In the genomic region with DNA sequence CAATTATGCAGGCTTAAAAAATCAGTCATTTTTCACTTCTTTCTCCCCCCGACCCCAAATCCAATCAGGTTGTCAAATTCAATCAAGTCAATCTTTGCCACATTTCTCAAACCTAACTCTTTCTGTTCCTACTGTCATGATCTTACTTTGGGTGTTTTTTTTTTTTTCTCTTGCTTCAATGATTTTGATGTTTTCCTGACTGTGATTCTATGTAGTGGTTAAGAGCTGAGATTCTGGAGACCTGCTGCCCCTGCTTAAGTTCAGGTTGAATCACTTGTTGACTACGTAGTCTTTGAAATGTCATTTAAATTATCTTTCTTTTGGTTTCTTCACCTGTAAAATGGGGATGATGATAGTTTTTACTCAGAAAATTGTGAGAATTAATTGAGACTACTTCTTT, we compare ENCODE assay signal across 26 cellular contexts.
DNase-seq lines count a peak whose midpoint lies in the region; ATAC-seq and TF ChIP-seq lines count a peak whose summit lies in the region.
"Had no signal": no experiment of that assay in that cellular context is flagged by ENCODE, and none has a peak within 500 bp of the region (broad histone marks: within the 10 kb centered on the region; RNA-seq: fewer than 3 reads in every experiment).

No MANE protein-coding gene starts in this region.

- DNase-seq in activated naive CD4-positive, alpha-beta T cell treated with anti-CD3 and anti-CD28 coated beads for 36 hours: no peak
- no peak for DNase-seq in activated naive CD4-positive, alpha-beta T cell treated with anti-CD3 and anti-CD28 coated beads, Interleukin-2, amount 50 U/mL, for 16 hours
- no peak for DNase-seq in MM.1S
- DNase-seq in stimulated activated naive CD8-positive, alpha-beta T cell treated with anti-CD3 and anti-CD28 coated beads, Interleukin-15, Interleukin-2, amounts not matched to agents 100 U/mL and 50 U/mL, for 24 hours: no peak
- no peak for DNase-seq in mesendoderm
- no peak for DNase-seq in C1 segment of cervical spinal cord (lab: John Stamatoyannopoulos, UW)
- DNase-seq: activated CD4-positive, alpha-beta T cell treated with anti-CD3 and anti-CD28 coated beads, Interleukin-2, amount 50 U/mL, for 1 hour; activated effector memory CD4-positive, alpha-beta T cell treated with Interleukin-2 at 50 U/mL for 16 hours; body of pancreas; CD8-positive, alpha-beta memory T cell; esophagus squamous epithelium; foreskin keratinocyte; H7; head of caudate nucleus; left ventricle myocardium inferior; NCI-H2029 treated with DMSO at 0.1 percent for 48 hours; NCI-H526 treated with DMSO at 0.1 percent for 48 hours; right lobe of liver; SHP77; spleen; stimulated activated CD4-positive, alpha-beta T cell treated with anti-CD3 and anti-CD28 coated beads, Interleukin-2, amount 100 ng/mL, for 24 hours had no signal

- H2AK5ac ChIP-seq in mesendoderm (ENCODE audit: low read length): no peak overlapping the region

- peaks cover 35% of the 10 kb centered on the region for H3K4me1 ChIP-seq in MM.1S (ENCODE audit: low read length)
- no peaks in the 10 kb centered on the region for H3K4me1 ChIP-seq in mesendoderm (ENCODE audit: control insufficient read depth, low read depth, low read length)
- H3K4me1 ChIP-seq: body of pancreas, left ventricle myocardium inferior, prostate gland, right lobe of liver, tibial nerve had no signal

- peak overlapping the region; percentile 11; the same call in 1 of the 2 replicates for H3K9ac ChIP-seq in MM.1S (ENCODE audit: low read length)
- H3K9ac ChIP-seq in mesendoderm (ENCODE audit: low read length): no peak overlapping the region

- no peaks in the 10 kb centered on the region for H3K36me3 Mint-ChIP-seq in activated naive CD4-positive, alpha-beta T cell treated with anti-CD3 and anti-CD28 coated beads for 36 hours (ENCODE audit: low read depth)
- no peaks in the 10 kb centered on the region for H3K36me3 Mint-ChIP-seq in activated T-helper 17 cell treated with anti-CD3 and anti-CD28 coated beads, Interleukin-2, amount 50 U/mL, for 72 hours (ENCODE audit: low read depth)

- H3K23ac ChIP-seq in mesendoderm (ENCODE audit: low read length): no peak overlapping the region

- no peak overlapping the region for H3K4ac ChIP-seq in mesendoderm (ENCODE audit: low read depth, low read length)

- H3K4me3 Mint-ChIP-seq in activated naive CD4-positive, alpha-beta T cell treated with anti-CD3 and anti-CD28 coated beads for 36 hours: no peak overlapping the region
- H3K4me3 Mint-ChIP-seq in activated T-helper 17 cell treated with anti-CD3 and anti-CD28 coated beads, Interleukin-2, amount 50 U/mL, for 72 hours: peak overlapping the region; percentile 50

- no peak overlapping the region for H2BK5ac ChIP-seq in mesendoderm (ENCODE audit: low read length)

- H3K79me1 ChIP-seq in mesendoderm (ENCODE audit: low read length): no peaks in the 10 kb centered on the region

- H3K27me3 ChIP-seq in MM.1S (replicated peaks; ENCODE audit: insufficient read depth, low read length): no peaks in the 10 kb centered on the region
- no peaks in the 10 kb centered on the region for H3K27me3 ChIP-seq in mesendoderm (ENCODE audit: insufficient read depth, low read length, poor library complexity)
- H3K27me3 ChIP-seq: body of pancreas, esophagus squamous epithelium, foreskin keratinocyte, right lobe of liver, spleen, tibial nerve had no signal

- no peaks in the 10 kb centered on the region for H3K9me2 ChIP-seq in MM.1S (replicated peaks; ENCODE audit: insufficient read depth, low read length)

- H3K27ac ChIP-seq in MM.1S (ENCODE audit: low read length) (peak overlapping the region; percentile 60; the same call in 1 of the 2 replicates), mesendoderm (ENCODE audit: low read depth, low read length) (no peak overlapping the region)
- H3K27ac ChIP-seq: body of pancreas, esophagus squamous epithelium, foreskin keratinocyte, left ventricle myocardium inferior, prostate gland, right lobe of liver, spleen, tibial nerve had no signal

- TF ChIP-seq CTCF in MM.1S (IDR thresholded peaks at IDR 0.05; ENCODE audit: low read length): no peak

- H4K8ac ChIP-seq in mesendoderm (ENCODE audit: low read depth, low read length): no peak overlapping the region

- peak overlapping the region; percentile 12 for H2AFZ ChIP-seq in MM.1S (ENCODE audit: low read length)

- intact Hi-C loops in activated naive CD4-positive, alpha-beta T cell treated with anti-CD3 and anti-CD28 coated beads for 36 hours (cut with micrococcal nuclease): loop anchor here (5.0 kb wide), 1 partner anchor 372 kb away; no protein-coding TSS in a partner anchor

- no peak overlapping the region for H3K56ac ChIP-seq in mesendoderm (ENCODE audit: low read length)

- H3K18ac ChIP-seq in mesendoderm (ENCODE audit: low read length): no peak overlapping the region

- H3K9me3 ChIP-seq in MM.1S (replicated peaks; ENCODE audit: insufficient read depth, low read length): no peaks in the 10 kb centered on the region
- H3K9me3 ChIP-seq: body of pancreas, esophagus squamous epithelium, left ventricle myocardium inferior, prostate gland, right lobe of liver, spleen, tibial nerve had no signal

- no peaks in the 10 kb centered on the region for H3K27me3 Mint-ChIP-seq in activated naive CD4-positive, alpha-beta T cell treated with anti-CD3 and anti-CD28 coated beads for 36 hours (ENCODE audit: low read depth)
- H3K27me3 Mint-ChIP-seq in activated T-helper 17 cell treated with anti-CD3 and anti-CD28 coated beads, Interleukin-2, amount 50 U/mL, for 72 hours: no peaks in the 10 kb centered on the region
- H3K27me3 Mint-ChIP-seq: CD8-positive, alpha-beta memory T cell had no signal

- WGBS in mesendoderm (ENCODE audit: extremely low coverage, insufficient coverage, low lambda C conversion rate): no CpG with 5 or more reads among the region's 2 CpGs

- ATAC-seq in activated T-helper 17 cell treated with anti-CD3 and anti-CD28 coated beads, Interleukin-2, amount 50 U/mL, for 72 hours (replicated peaks): peak; percentile 51
- ATAC-seq in stimulated activated naive CD8-positive, alpha-beta T cell treated with anti-CD3 and anti-CD28 coated beads, Interleukin-15, Interleukin-2, amounts not matched to agents 100 U/mL and 50 U/mL, for 24 hours: peak; percentile 38
- ATAC-seq in HG03342 (IDR thresholded peaks at IDR 0.05; ENCODE audit: unreplicated experiment): no peak
- ATAC-seq: body of pancreas, right lobe of liver had no signal

- H2BK15ac ChIP-seq in mesendoderm (replicated peaks; ENCODE audit: low read depth): no peak overlapping the region

- CTCF ChIA-PET in activated naive CD4-positive, alpha-beta T cell treated with anti-CD3 and anti-CD28 coated beads for 36 hours (lab: Charles Lee): interaction anchor here (0.6 to 1.5 kb wide), 3 partner anchors 9 to 62 kb away, joined by 3 to 6 read pairs (median 5); no protein-coding TSS in a partner anchor

- H3K36me3 ChIP-seq in MM.1S (replicated peaks; ENCODE audit: insufficient read depth, low read length) (no peaks in the 10 kb centered on the region), mesendoderm (ENCODE audit: control insufficient read depth, insufficient read depth, low read length) (no peaks in the 10 kb centered on the region)
- H3K36me3 ChIP-seq: esophagus squamous epithelium, left ventricle myocardium inferior, prostate gland, right lobe of liver, spleen, tibial nerve had no signal

- H3K27ac Mint-ChIP-seq in activated naive CD4-positive, alpha-beta T cell treated with anti-CD3 and anti-CD28 coated beads for 36 hours: peak overlapping the region; percentile 46
- peak overlapping the region; percentile 81 for H3K27ac Mint-ChIP-seq in activated T-helper 17 cell treated with anti-CD3 and anti-CD28 coated beads, Interleukin-2, amount 50 U/mL, for 72 hours
- H3K27ac Mint-ChIP-seq: B cell had no signal

- H2BK120ac ChIP-seq in mesendoderm (ENCODE audit: low read depth, low read length): no peak overlapping the region

- peak overlapping the region; percentile 61 for H3K4me2 ChIP-seq in MM.1S (ENCODE audit: low read depth, low read length)
- no peak overlapping the region for H3K4me2 ChIP-seq in mesendoderm (ENCODE audit: low read length)

- peaks cover 20% of the 10 kb centered on the region for H3F3A ChIP-seq in MM.1S (ENCODE audit: insufficient read depth, low read length)

- H3K9me3 Mint-ChIP-seq in activated naive CD4-positive, alpha-beta T cell treated with anti-CD3 and anti-CD28 coated beads for 36 hours: no peaks in the 10 kb centered on the region
- H3K9me3 Mint-ChIP-seq in activated T-helper 17 cell treated with anti-CD3 and anti-CD28 coated beads, Interleukin-2, amount 50 U/mL, for 72 hours: peaks cover 4% of the 10 kb centered on the region
- H3K9me3 Mint-ChIP-seq: CD8-positive, alpha-beta memory T cell had no signal

- H3K79me2 ChIP-seq in MM.1S (ENCODE audit: low read length) (no peaks in the 10 kb centered on the region), mesendoderm (ENCODE audit: control insufficient read depth, insufficient read depth, low read length) (no peaks in the 10 kb centered on the region)

- H4K5ac ChIP-seq in mesendoderm (ENCODE audit: low read length): no peak overlapping the region

- peaks cover 34% of the 10 kb centered on the region for H3K4me1 Mint-ChIP-seq in activated naive CD4-positive, alpha-beta T cell treated with anti-CD3 and anti-CD28 coated beads for 36 hours (ENCODE audit: low read depth)
- peaks cover 35% of the 10 kb centered on the region for H3K4me1 Mint-ChIP-seq in activated T-helper 17 cell treated with anti-CD3 and anti-CD28 coated beads, Interleukin-2, amount 50 U/mL, for 72 hours

- no peaks in the 10 kb centered on the region for H4K20me1 ChIP-seq in MM.1S (ENCODE audit: insufficient read depth, low read length)

- peak overlapping the region; percentile 32 for H3K4me3 ChIP-seq in MM.1S (ENCODE audit: low read length)
- no peak overlapping the region for H3K4me3 ChIP-seq in mesendoderm (ENCODE audit: low read length)
- H3K4me3 ChIP-seq: body of pancreas, esophagus squamous epithelium, left ventricle myocardium inferior, prostate gland, right lobe of liver, spleen, tibial nerve had no signal
